In genomic region chr12:122230798-122231197, GRCh38 we compare ENCODE assay signal across 1 cellular context.
TF ChIP-seq lines count a peak whose summit lies in the region.

No MANE protein-coding gene starts in this region.

TF ChIP-seq in K562, 482 proteins besides CTCF, POLR2A, EP300 and RAD21:
- TF ChIP-seq HDAC6 (IDR thresholded peaks at IDR 0.05; ENCODE audit: low read depth, low read length) (no peak), RFX1 (IDR thresholded peaks at IDR 0.05) (peak; percentile 89), USF2 (CRISPR knock-in tag; IDR thresholded peaks at IDR 0.05) (0 out of 2 replicates have a peak, but pooled peaks have one; percentile 6)
